In the genomic region with DNA sequence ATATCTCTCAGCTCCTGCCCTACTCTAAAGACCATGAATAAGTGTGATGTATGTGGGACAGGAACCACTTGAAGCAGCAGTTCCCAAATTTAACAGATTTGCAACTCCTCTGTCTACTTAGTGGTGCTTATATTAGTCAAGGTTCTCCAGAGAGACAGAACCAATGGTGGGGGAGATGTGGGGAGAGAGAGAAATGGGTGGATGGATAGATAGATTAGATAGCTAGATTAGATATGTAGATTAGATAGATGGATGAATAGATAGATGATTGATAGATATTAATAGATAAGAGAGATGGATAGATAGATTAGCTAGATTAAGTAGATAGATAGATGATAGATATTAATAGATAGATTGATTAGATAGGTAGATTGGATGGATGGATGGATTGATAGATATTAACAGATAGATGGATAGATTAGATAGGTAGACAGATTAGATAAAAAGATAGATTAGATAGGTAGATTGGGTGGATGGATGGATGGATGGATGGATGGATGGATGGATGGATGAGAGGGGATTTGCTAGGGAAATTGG, we compare ENCODE assay signal across 20 cellular contexts.
"Had no signal": no experiment of that assay in that cellular context is flagged by ENCODE, and none has a peak within 500 bp of the region (broad histone marks: within the 10 kb centered on the region; RNA-seq: fewer than 3 reads in every experiment).

No MANE protein-coding gene starts in this region.

- H3K27ac Mint-ChIP-seq: memory B cell; nephron progenitor cell; stimulated activated effector memory CD8-positive, alpha-beta T cell treated with anti-CD3 and anti-CD28 coated beads, Interleukin-12 subunit alpha, Interleukin-12 subunit beta, amount 100 ng/mL, for 72 hours; type B pancreatic cell had no signal

- H3K27me3 ChIP-seq: right atrium auricular region, sigmoid colon, stomach, thyroid gland had no signal

- H3K27me3 Mint-ChIP-seq: memory B cell, type B pancreatic cell had no signal

- H3K4me1 Mint-ChIP-seq: memory B cell had no signal

- H3K36me3 ChIP-seq: prostate gland, right atrium auricular region, sigmoid colon, stomach, thyroid gland had no signal

- H3K4me3 ChIP-seq: coronary artery, lung, prostate gland, right atrium auricular region, sigmoid colon, stomach, thyroid gland had no signal

- H3K36me3 Mint-ChIP-seq: type B pancreatic cell had no signal

- H3K4me3 Mint-ChIP-seq: memory B cell; nephron progenitor cell; stimulated activated effector memory CD8-positive, alpha-beta T cell treated with anti-CD3 and anti-CD28 coated beads, Interleukin-12 subunit alpha, Interleukin-12 subunit beta, amount 100 ng/mL, for 72 hours; type B pancreatic cell had no signal

- ATAC-seq: stimulated activated effector memory CD8-positive, alpha-beta T cell treated with anti-CD3 and anti-CD28 coated beads, Interleukin-12 subunit alpha, Interleukin-12 subunit beta, amount 100 ng/mL, for 72 hours had no signal

- H3K9me3 ChIP-seq: prostate gland, right atrium auricular region, sigmoid colon, stomach, thyroid gland had no signal

- H3K9me3 Mint-ChIP-seq: memory B cell; nephron progenitor cell; stimulated activated effector memory CD8-positive, alpha-beta T cell treated with anti-CD3 and anti-CD28 coated beads, Interleukin-12 subunit alpha, Interleukin-12 subunit beta, amount 100 ng/mL, for 72 hours; type B pancreatic cell had no signal

- DNase-seq: dermis blood vessel endothelial cell; effector memory CD4-positive, alpha-beta T cell; hypothalamus; nephron progenitor cell; nucleus accumbens; stimulated activated CD4-positive, alpha-beta T cell treated with anti-CD3 and anti-CD28 coated beads, Interleukin-2, amount 100 ng/mL, for 24 hours; stimulated activated CD4-positive, alpha-beta T cell treated with anti-CD3 and anti-CD28 coated beads, Interleukin-4, amount 100 ng/mL, for 24 hours; stimulated activated naive CD4-positive, alpha-beta T cell treated with Interleukin-2 at 50 U/mL for 16 hours; stomach; thyroid gland had no signal

- H3K4me1 ChIP-seq: prostate gland, right atrium auricular region, sigmoid colon had no signal

- H3K27ac ChIP-seq: coronary artery, prostate gland, right atrium auricular region, sigmoid colon, stomach, thyroid gland had no signal

- FAIRE-seq: frontal cortex, keratinocyte had no signal
